11 cellular contexts compared by ENCODE assay signal in the genomic region with DNA sequence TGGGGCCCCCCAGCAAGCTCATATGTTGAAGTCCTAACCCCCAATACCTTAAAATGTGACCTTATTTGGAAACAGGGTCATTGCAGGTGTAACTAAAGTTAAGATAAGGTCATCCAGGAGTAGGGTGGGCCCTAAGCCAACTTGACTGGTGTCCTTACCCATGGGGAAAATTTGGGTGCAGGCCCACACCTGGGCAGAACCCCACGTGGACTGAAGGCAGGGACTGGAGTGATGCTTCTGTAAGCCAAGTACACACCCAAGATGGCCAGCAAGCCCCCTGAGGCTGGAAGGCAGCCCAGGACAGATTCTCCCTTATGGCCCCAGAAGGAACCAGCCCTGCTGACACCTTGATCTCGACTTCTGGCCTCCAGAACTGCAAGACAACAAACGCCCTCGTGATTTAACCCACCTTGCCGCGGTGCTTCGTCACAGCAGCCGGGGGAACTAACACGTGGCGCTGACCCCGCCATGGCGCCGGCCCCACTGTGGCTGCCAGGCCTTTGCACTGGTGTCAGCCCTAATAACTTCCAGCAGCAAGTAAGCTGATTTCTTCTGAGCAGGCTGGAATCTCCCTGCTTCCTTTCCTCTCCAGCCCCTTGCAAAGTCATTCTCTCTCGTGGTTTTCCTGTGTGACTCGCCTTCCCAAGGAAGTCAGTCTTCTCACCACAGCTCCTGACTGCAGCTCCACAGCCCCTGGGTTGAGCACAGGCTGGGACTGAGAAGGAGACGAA. TPM values are rescaled to one million over a fixed set of nuclear protein-coding genes. Genes with fewer than 3 reads are reported as not detected.
DNase-seq lines count a peak whose midpoint lies in the region; ATAC-seq and TF ChIP-seq lines count a peak whose summit lies in the region.
"Had no signal": no experiment of that assay in that cellular context is flagged by ENCODE, and none has a peak within 500 bp of the region (broad histone marks: within the 10 kb centered on the region; RNA-seq: fewer than 3 reads in every experiment).

No MANE protein-coding gene starts in this region.

- H3K4me3 ChIP-seq in AG09309 (ENCODE audit: control insufficient read depth, low read depth, low read length), result no peak overlapping the region
- H3K4me3 ChIP-seq in ascending aorta, result no peak overlapping the region

- no peaks in the 10 kb centered on the region for H3K36me3 ChIP-seq in ascending aorta

- peak; percentile 16 for DNase-seq in AG09309 (ENCODE audit: low read depth)
- peak; percentile 65 for DNase-seq in GM03348 (ENCODE audit: low spot score)
- peak; percentile 3 to 41 for DNase-seq in ascending aorta (ENCODE audit: low spot score in 2 of 2)
- DNase-seq in kidney tubule cell (ENCODE audit: low spot score), result peak; percentile 85
- DNase-seq in LoVo (ENCODE audit: low spot score), result no peak
- no peak for DNase-seq in activated CD4-positive, alpha-beta T cell treated with anti-CD3 and anti-CD28 coated beads, Interleukin-2, amount 50 U/mL, for 4 hours
- no peak for DNase-seq in iPS-NIHi7 (ENCODE audit: extremely low spot score)
- DNase-seq: activated CD4-positive, alpha-beta T cell treated with anti-CD3 and anti-CD28 coated beads, Interleukin-2, amount 50 U/mL, for 1 hour; central memory CD4-positive, alpha-beta T cell; NCI-H2081 had no signal

- H3K4me1 ChIP-seq in ascending aorta, result no peaks in the 10 kb centered on the region

- TF ChIP-seq CTCF in AG09309 (IDR thresholded peaks at IDR 0.05; ENCODE audit: control insufficient read depth, insufficient read depth, low read depth, low read length, missing control alignments) (no peak), ascending aorta (IDR thresholded peaks at IDR 0.05) (no peak)

- no peaks in the 10 kb centered on the region for H3K27me3 ChIP-seq in ascending aorta

- intact Hi-C loops in ascending aorta (cut with DNase I), result no loop called here

- H3K9me3 ChIP-seq in ascending aorta, result no peaks in the 10 kb centered on the region

- no peak overlapping the region for H3K27ac ChIP-seq in ascending aorta

- no peak for ATAC-seq in GM19467 (IDR thresholded peaks at IDR 0.05; ENCODE audit: unreplicated experiment)

RNA-seq across cellular contexts. Expression of gene MXD4, which starts 23.2 kb away (rescaled TPM):
- 83.2 TPM for total RNA-seq in ascending aorta

RNA-seq across cellular contexts. Expression of gene HAUS3, which starts 43.2 kb away (rescaled TPM):
- total RNA-seq in ascending aorta, result 9.0 TPM

RNA-seq across cellular contexts. Expression of gene POLN, which starts 43.2 kb away (rescaled TPM):
- 0.21 TPM for total RNA-seq in ascending aorta

Comparison
In these comparisons a context has a peak if more than half of its experiments do, and no peak if none do; other contexts are left out.
1. DNase-seq: peak in AG09309 (single experiment), GM03348 (single experiment), ascending aorta (2 of 2) and kidney tubule cell (single experiment); none in LoVo (single experiment), activated CD4-positive, alpha-beta T cell treated with anti-CD3 and anti-CD28 coated beads, Interleukin-2, amount 50 U/mL, for 4 hours (0 of 2) and iPS-NIHi7 (single experiment).